In genomic region chr6:102961902-102962301, GRCh38 we compare ENCODE assay signal across 25 cellular contexts.
"Had no signal": no experiment of that assay in that cellular context is flagged by ENCODE, and none has a peak within 500 bp of the region (broad histone marks: within the 10 kb centered on the region; RNA-seq: fewer than 3 reads in every experiment).

No MANE protein-coding gene starts in this region.

- H3K4me1 ChIP-seq: neural progenitor cell, parathyroid adenoma, psoas muscle, right lobe of liver, sigmoid colon, suprapubic skin, testis, tibial artery, transverse colon, vagina had no signal

- H3K9me3 ChIP-seq: ovary, psoas muscle, right lobe of liver, sigmoid colon, suprapubic skin, testis, tibial artery, transverse colon, vagina had no signal

- ATAC-seq: natural killer cell; psoas muscle; right cardiac atrium; right lobe of liver; stimulated activated effector memory CD8-positive, alpha-beta T cell treated with anti-CD3 and anti-CD28 coated beads, Interleukin-12 subunit alpha, Interleukin-12 subunit beta, amount 100 ng/mL, for 72 hours; stimulated activated naive CD8-positive, alpha-beta T cell treated with anti-CD3 and anti-CD28 coated beads, Interleukin-15, amount 100 ng/mL, for 72 hours; stimulated activated naive CD8-positive, alpha-beta T cell treated with anti-CD3 and anti-CD28 coated beads, Interleukin-15, Interleukin-2, amounts not matched to agents 100 U/mL and 50 U/mL, for 24 hours had no signal

- DNase-seq: natural killer cell; occipital lobe; ovary; posterior cingulate gyrus; psoas muscle; right cardiac atrium; right lobe of liver; sigmoid colon; small intestine; stimulated activated CD4-positive, alpha-beta T cell treated with anti-CD3 and anti-CD28 coated beads, Interleukin-15, amount 100 ng/mL, for 24 hours; stimulated activated CD4-positive, alpha-beta T cell treated with anti-CD3 and anti-CD28 coated beads, Interleukin-2, amount 100 ng/mL, for 24 hours; stimulated activated CD4-positive, alpha-beta T cell treated with anti-CD3 and anti-CD28 coated beads, Interleukin-2, amount 100 ng/mL, for 48 hours; stimulated activated CD4-positive, alpha-beta T cell treated with anti-CD3 and anti-CD28 coated beads, Interleukin-4, amount 100 ng/mL, for 24 hours; stimulated activated naive CD4-positive, alpha-beta T cell; stimulated activated naive CD8-positive, alpha-beta T cell treated with anti-CD3 and anti-CD28 coated beads, Interleukin-15, amount 100 ng/mL, for 72 hours; stimulated activated naive CD8-positive, alpha-beta T cell treated with anti-CD3 and anti-CD28 coated beads, Interleukin-15, Interleukin-2, amounts not matched to agents 100 U/mL and 50 U/mL, for 24 hours; substantia nigra; testis; tibial artery; transverse colon had no signal

- H3K36me3 ChIP-seq: neural progenitor cell, ovary, right lobe of liver, sigmoid colon, suprapubic skin, tibial artery, transverse colon, vagina had no signal

- H3K27ac ChIP-seq: neural progenitor cell, ovary, parathyroid adenoma, psoas muscle, right lobe of liver, sigmoid colon, suprapubic skin, testis, tibial artery, transverse colon, vagina had no signal

- H3K27me3 ChIP-seq: neural progenitor cell, ovary, right lobe of liver, sigmoid colon, suprapubic skin, testis, tibial artery, transverse colon, vagina had no signal

- H3K4me3 ChIP-seq: neural progenitor cell, ovary, psoas muscle, right lobe of liver, sigmoid colon, suprapubic skin, testis, tibial artery, transverse colon, vagina had no signal
